8 cellular contexts compared by ENCODE assay signal in genomic region chr19:2983351-2984195, GRCh38. TPM values are rescaled to one million over a fixed set of nuclear protein-coding genes. Genes with fewer than 3 reads are reported as not detected.
A peak's percentile ranks its signal among the peaks of the same experiment; 100 is the strongest.
DNase-seq lines count a peak whose midpoint lies in the region; ATAC-seq, FAIRE-seq and TF ChIP-seq lines count a peak whose summit lies in the region.

No MANE protein-coding gene starts in this region.

- CTCF ChIA-PET in H1 (lab: Charles Lee; ENCODE audit: partially characterized antibody), result interaction anchor here (0.8 to 1.6 kb wide), 2 partner anchors 53 to 143 kb away, joined by 3 read pairs; no protein-coding TSS in a partner anchor

- H2BK5ac ChIP-seq in H1 (ENCODE audit: low read depth, low read length), result peak overlapping the region; percentile 82; the same call in 1 of the 2 replicates
- no peak overlapping the region for H2BK5ac ChIP-seq in mesenchymal stem cell (ENCODE audit: low read depth, low read length, poor library complexity, severe bottlenecking)

- no peak for TF ChIP-seq CTCF in GM13977 (IDR thresholded peaks at IDR 0.05; ENCODE audit: extremely low read depth, insufficient read depth, missing control alignments)
- peak in 1 of 3 experiments; percentile 6; a peak in 1 of 4 replicates for TF ChIP-seq CTCF in H1 (IDR thresholded peaks at IDR 0.05; ENCODE audit: control extremely low read depth in 1 of 3, insufficient read depth in 1 of 3, low read depth in 1 of 3, low read length in 3 of 3)

- peak overlapping the region; percentile 19; the same call in 1 of the 2 replicates for H2BK15ac ChIP-seq in H1 (ENCODE audit: low read length)
- peak overlapping the region; percentile 84 for H2BK15ac ChIP-seq in mesenchymal stem cell (ENCODE audit: low read depth, poor library complexity, severe bottlenecking)

- no peaks in the 10 kb centered on the region for H4K20me1 ChIP-seq in H1 (replicated peaks in 1 of 2; ENCODE audit: control insufficient read depth in 1 of 2, insufficient read depth in 2 of 2, low read length in 2 of 2)

- H2AK5ac ChIP-seq in H1 (ENCODE audit: low read depth, low read length), result no peak overlapping the region; the same call in 1 of the 2 replicates
- H2AK5ac ChIP-seq in mesenchymal stem cell (ENCODE audit: low read length, severe bottlenecking), result no peak overlapping the region

- H4K91ac ChIP-seq in H1 (replicated peaks; ENCODE audit: insufficient read length, low read length) (peak overlapping the region; percentile 3), mesenchymal stem cell (ENCODE audit: low read length) (peak overlapping the region; percentile 65)

- H3K14ac ChIP-seq in H1 (ENCODE audit: insufficient read length), result no peak overlapping the region
- H3K14ac ChIP-seq in mesenchymal stem cell (ENCODE audit: low read length in 2 of 2), result peak overlapping the region in 1 of 2 experiments; percentile 8

- H2BK120ac ChIP-seq in H1 (replicated peaks; ENCODE audit: low read depth, low read length) (no peak overlapping the region), mesenchymal stem cell (ENCODE audit: low read depth, low read length) (no peak overlapping the region)

- in situ Hi-C loops in GM13977 (cut with MboI; ENCODE audit: low pct_unique_long_range_greater_than_20kb, low sequenced_read_pairs, unreplicated experiment), result no loop called here

- H3K27ac ChIP-seq in H1 (ENCODE audit: low read depth, low read length) (no peak overlapping the region), mesenchymal stem cell (ENCODE audit: low read length, poor library complexity, severe bottlenecking) (peak overlapping the region; percentile 22), urinary bladder (ENCODE audit: low read depth) (peak overlapping the region; percentile 70)

- H3K9ac ChIP-seq in H1 (replicated peaks in 1 of 4; ENCODE audit: extremely low read depth in 1 of 4, low read depth in 3 of 4, low read length in 3 of 4) (no peak overlapping the region), mesenchymal stem cell (ENCODE audit: low read length) (peak overlapping the region; percentile 65)

- peaks cover 3 to 28% (median 22%) of the 10 kb centered on the region in 4 experiments for H3K4me1 ChIP-seq in H1 (replicated peaks in 1 of 4; ENCODE audit: control insufficient read depth in 3 of 4, insufficient read depth in 4 of 4, low read length in 3 of 4)
- H3K4me1 ChIP-seq in mesenchymal stem cell (ENCODE audit: control insufficient read depth, insufficient read depth, low read depth, low read length), result peaks cover 37% of the 10 kb centered on the region
- no peaks in the 10 kb centered on the region for H3K4me1 ChIP-seq in urinary bladder (ENCODE audit: insufficient read depth)

- no peak for TF ChIP-seq POLR2A in H1 (IDR thresholded peaks at IDR 0.05; ENCODE audit: control extremely low read depth in 1 of 2, low read depth in 2 of 2, low read length in 2 of 2)

- H2AFZ ChIP-seq in H1 (ENCODE audit: low read length) (no peak overlapping the region), mesenchymal stem cell (ENCODE audit: low read depth, low read length) (peak overlapping the region; percentile 1)

- H2BK20ac ChIP-seq in H1 (ENCODE audit: low read length), result peak overlapping the region; percentile 90; the same call in 1 of the 2 replicates

- H3K23me2 ChIP-seq in H1 (ENCODE audit: low read depth, low read length), result peaks cover 2% of the 10 kb centered on the region; the same call in 1 of the 2 replicates

- peak; percentile 30 for DNase-seq in GM13977 (ENCODE audit: low spot score)
- DNase-seq in NCI-H526 (lab: John Stamatoyannopoulos, UW), result peak; percentile 61 to 82
- peak; percentile 83 to 86 for DNase-seq in H1 (ENCODE audit: low read depth in 1 of 2, low spot score in 2 of 2)
- peak; percentile 60 for DNase-seq in mesenchymal stem cell
- DNase-seq in HCEC 1CT, result no peak
- no peak for DNase-seq in cortex of kidney (lab: John Stamatoyannopoulos, UW)

- H3K36me3 ChIP-seq in H1 (ENCODE audit: control insufficient read depth in 2 of 4, insufficient read depth in 4 of 4, low read length in 3 of 4), result no peaks in the 10 kb centered on the region
- H3K36me3 ChIP-seq in mesenchymal stem cell (ENCODE audit: control insufficient read depth in 1 of 2, insufficient read depth in 2 of 2, low read depth in 1 of 2, low read length in 2 of 2), result no peaks in the 10 kb centered on the region
- H3K36me3 ChIP-seq in urinary bladder (ENCODE audit: insufficient read depth), result no peaks in the 10 kb centered on the region

- POLR2A ChIA-PET in H1 (lab: Charles Lee; ENCODE audit: partially characterized antibody), result interaction anchor here (0.6 to 3.5 kb wide), 5 partner anchors 9 to 311 kb away, joined by 3 to 13 read pairs (median 4); no protein-coding TSS in a partner anchor

- H3K27me3 ChIP-seq in H1 (replicated peaks in 1 of 4; ENCODE audit: control insufficient read depth in 3 of 4, extremely low read depth in 1 of 4, insufficient read depth in 3 of 4, low read length in 3 of 4), result peaks cover 0 to 5% (median 2%) of the 10 kb centered on the region in 4 experiments; a peak in 2 of 7 replicates
- peaks cover 16 to 17% of the 10 kb centered on the region in 2 experiments for H3K27me3 ChIP-seq in mesenchymal stem cell (ENCODE audit: control insufficient read depth in 1 of 2, insufficient read depth in 1 of 2, low read length in 2 of 2)

- 17% methylated on average over 22 of the region's 23 CpGs; no CpG with 5 or more reads in 1 of the 2 experiments for WGBS in H1 (ENCODE audit: extremely low coverage in 1 of 2, insufficient coverage in 1 of 2, insufficient read length in 1 of 2, insufficient replicate concordance in 2 of 2, low coverage in 1 of 2, low lambda C conversion rate in 2 of 2, missing lambda C conversion rate in 1 of 2), 2 experiments
- WGBS in mesenchymal stem cell, result 18% methylated on average over 21 of the region's 23 CpGs
- WGBS in urinary bladder, result 9% methylated on average over 23 of the region's 23 CpGs

- TF ChIP-seq EP300 in H1 (IDR thresholded peaks at IDR 0.05; ENCODE audit: borderline replicate concordance in 1 of 2, low read depth in 2 of 2, low read length in 2 of 2), result 0 out of 3 replicates have a peak, but pooled peaks of 1 of the 2 experiments have one; percentile 59

- H3K18ac ChIP-seq in H1 (ENCODE audit: extremely low read depth, low read length) (peak overlapping the region; percentile 83), mesenchymal stem cell (ENCODE audit: low read depth in 1 of 2, low read length in 2 of 2) (peak overlapping the region; percentile 34 to 85)

- no peak overlapping the region for H4K5ac ChIP-seq in H1 (ENCODE audit: insufficient read length, low read depth, low read length)

- H3K23ac ChIP-seq in H1 (ENCODE audit: insufficient read length) (no peak overlapping the region), mesenchymal stem cell (ENCODE audit: low read length in 2 of 2) (no peak overlapping the region)

- FAIRE-seq in H1 (lab: Jason Lieb, UNC), result peak; percentile 83

- H3K4me3 ChIP-seq in H1 (ENCODE audit: extremely low read depth in 1 of 4, insufficient read depth in 2 of 4, low read depth in 3 of 4, low read length in 4 of 4), result peak overlapping the region in 1 of 4 experiments; percentile 43; a peak in 2 of 8 replicates
- H3K4me3 ChIP-seq in mesenchymal stem cell (ENCODE audit: insufficient read depth in 1 of 2, low read depth in 1 of 2, low read length in 2 of 2), result peak overlapping the region in 1 of 2 experiments; percentile 71
- H3K4me3 ChIP-seq in urinary bladder (ENCODE audit: low read depth, low read length), result peak overlapping the region; percentile 9

- H3K9me3 ChIP-seq in H1 (ENCODE audit: insufficient read depth in 2 of 2, low read depth in 1 of 2, low read length in 1 of 2) (no peaks in the 10 kb centered on the region), mesenchymal stem cell (ENCODE audit: control insufficient read depth, low read length) (no peaks in the 10 kb centered on the region)

- H2BK12ac ChIP-seq in H1 (ENCODE audit: low read depth, low read length), result peak overlapping the region; percentile 98
- peak overlapping the region; percentile 79 to 84 for H2BK12ac ChIP-seq in mesenchymal stem cell (ENCODE audit: low read length in 2 of 2)

- H3K79me2 ChIP-seq in H1 (ENCODE audit: control insufficient read depth in 1 of 2, insufficient read depth in 2 of 2, low read length in 2 of 2), result no peaks in the 10 kb centered on the region

- TF ChIP-seq RAD21 in H1 (IDR thresholded peaks at IDR 0.05 in 1 of 2, conservative IDR thresholded peaks at IDR 0.05 in 1 of 2; ENCODE audit: low read depth in 2 of 2, low read length in 2 of 2), result peak in 1 of 2 experiments; percentile 0; a peak in 1 of 4 replicates

- H3K4ac ChIP-seq in H1 (replicated peaks; ENCODE audit: insufficient read length, low read depth, low read length), result no peak overlapping the region
- peak overlapping the region; percentile 35 to 43 for H3K4ac ChIP-seq in mesenchymal stem cell (ENCODE audit: low read depth in 1 of 2, low read length in 2 of 2)

- no peak for ATAC-seq in GM21786 (IDR thresholded peaks at IDR 0.05; ENCODE audit: unreplicated experiment)

- peak overlapping the region; percentile 18 to 53; a peak in 3 of 4 replicates for H3K4me2 ChIP-seq in H1 (ENCODE audit: insufficient read depth in 1 of 2, low read depth in 2 of 2, low read length in 2 of 2)
- H3K4me2 ChIP-seq in mesenchymal stem cell (ENCODE audit: low read length, poor library complexity, severe bottlenecking), result peak overlapping the region; percentile 69

- H3K56ac ChIP-seq in H1 (replicated peaks; ENCODE audit: insufficient read length, low read depth, low read length), result no peak overlapping the region

- H4K8ac ChIP-seq in H1 (ENCODE audit: extremely low read depth, insufficient read depth, low read length) (peak overlapping the region; percentile 60; the same call in 1 of the 2 replicates), mesenchymal stem cell (ENCODE audit: low read length) (peak overlapping the region; percentile 24)

- H3K79me1 ChIP-seq in H1 (ENCODE audit: low read depth, low read length) (no peaks in the 10 kb centered on the region), mesenchymal stem cell (replicated peaks; ENCODE audit: low read length, poor library complexity, severe bottlenecking) (no peaks in the 10 kb centered on the region)

RNA-seq across cellular contexts. Expression of gene TLE6, which starts 6.2 kb away (rescaled TPM):
- total RNA-seq in H1 (2021; fragmentation: NEBNext Ultra II Directional; extraction: Animal tissue kit (Norgen Biotek cat#: 25700)), result 1.8 and 2.5 TPM in 2 replicates
- 2.9 and 3.4 TPM in 2 replicates for polyA plus RNA-seq in H1 (2011; rRNA removed)
- polyA plus RNA-seq in H1 (2011; cell fraction: cytosol; rRNA removed), result 4.1 TPM
- 8.6 TPM for polyA plus RNA-seq in H1 (2011; cell fraction: nucleus; rRNA removed)
- polyA plus RNA-seq in H1 (2012, experiment 1 of 2), result 1.5 to 2.8 TPM (median 2.3 TPM) in 4 replicates
- polyA plus RNA-seq in H1 (2012, experiment 2 of 2), result 1.7 TPM
- 2.5 TPM for polyA plus RNA-seq in H1 (2013, experiment 1 of 2)
- 2.4 TPM for polyA plus RNA-seq in H1 (2013, experiment 2 of 2)
- polyA minus RNA-seq in H1 (2011; rRNA and poly(A)+ RNA removed), result 1.3 and 1.5 TPM in 2 replicates
- polyA minus RNA-seq in H1 (2011; cell fraction: cytosol; rRNA and poly(A)+ RNA removed), result 2.2 TPM
- polyA minus RNA-seq in H1 (2011; cell fraction: nucleus; rRNA and poly(A)+ RNA removed), result 2.4 TPM
- 2.3 TPM for polyA plus RNA-seq in mesenchymal stem cell (2013, experiment 1 of 2)
- 1.6 TPM for polyA plus RNA-seq in mesenchymal stem cell (2013, experiment 2 of 2)
- 1.4 TPM for total RNA-seq in urinary bladder
- polyA plus RNA-seq in urinary bladder, result 2.4 TPM

RNA-seq across cellular contexts. Expression of gene ZNF77, which starts 38.8 kb away (rescaled TPM):
- total RNA-seq in H1 (2021; fragmentation: NEBNext Ultra II Directional; extraction: Animal tissue kit (Norgen Biotek cat#: 25700)), result 3.7 and 4.7 TPM in 2 replicates
- polyA plus RNA-seq in H1 (2011; rRNA removed) (2.3 and 2.9 TPM in 2 replicates), urinary bladder (4.3 TPM)
- polyA plus RNA-seq in H1 (2011; cell fraction: cytosol; rRNA removed), result 4.4 TPM
- polyA plus RNA-seq in H1 (2011; cell fraction: nucleus; rRNA removed), result 2.8 TPM
- 3.6 to 4.5 TPM (median 4.0 TPM) in 4 replicates for polyA plus RNA-seq in H1 (2012, experiment 1 of 2)
- polyA plus RNA-seq in H1 (2012, experiment 2 of 2), result 0.59 TPM
- 2.5 TPM for polyA plus RNA-seq in H1 (2013, experiment 1 of 2)
- polyA plus RNA-seq in H1 (2013, experiment 2 of 2), result 2.9 TPM
- polyA minus RNA-seq in H1 (2011; rRNA and poly(A)+ RNA removed), result 9.3 and 9.9 TPM in 2 replicates
- polyA minus RNA-seq in H1 (2011; cell fraction: cytosol; rRNA and poly(A)+ RNA removed), result 3.3 TPM
- polyA minus RNA-seq in H1 (2011; cell fraction: nucleus; rRNA and poly(A)+ RNA removed), result 5.5 TPM
- 2.3 TPM for polyA plus RNA-seq in mesenchymal stem cell (2013, experiment 1 of 2)
- polyA plus RNA-seq in mesenchymal stem cell (2013, experiment 2 of 2), result 2.7 TPM
- 6.8 TPM for total RNA-seq in urinary bladder

RNA-seq across cellular contexts. Expression of gene TLE2, which starts 45.5 kb away (rescaled TPM):
- total RNA-seq in H1 (2021; fragmentation: NEBNext Ultra II Directional; extraction: Animal tissue kit (Norgen Biotek cat#: 25700)), result 11.5 and 12.5 TPM in 2 replicates
- polyA plus RNA-seq in H1 (2011; rRNA removed) (8.0 and 12.7 TPM in 2 replicates), urinary bladder (69.9 TPM)
- 8.4 TPM for polyA plus RNA-seq in H1 (2011; cell fraction: cytosol; rRNA removed)
- 24.8 TPM for polyA plus RNA-seq in H1 (2011; cell fraction: nucleus; rRNA removed)
- 7.6 to 12.3 TPM (median 10.7 TPM) in 4 replicates for polyA plus RNA-seq in H1 (2012, experiment 1 of 2)
- polyA plus RNA-seq in H1 (2012, experiment 2 of 2), result 8.3 TPM
- polyA plus RNA-seq in H1 (2013, experiment 1 of 2), result 19.4 TPM
- polyA plus RNA-seq in H1 (2013, experiment 2 of 2), result 19.1 TPM
- 2.6 and 3.4 TPM in 2 replicates for polyA minus RNA-seq in H1 (2011; rRNA and poly(A)+ RNA removed)
- polyA minus RNA-seq in H1 (2011; cell fraction: cytosol; rRNA and poly(A)+ RNA removed), result 6.7 TPM
- 6.8 TPM for polyA minus RNA-seq in H1 (2011; cell fraction: nucleus; rRNA and poly(A)+ RNA removed)
- 9.5 TPM for polyA plus RNA-seq in mesenchymal stem cell (2013, experiment 1 of 2)
- 8.7 TPM for polyA plus RNA-seq in mesenchymal stem cell (2013, experiment 2 of 2)
- 14.1 TPM for total RNA-seq in urinary bladder

Comparison
In these comparisons a context has a peak if more than half of its experiments do, and no peak if none do; other contexts are left out.
1. DNase-seq: peak in GM13977 (single experiment), NCI-H526 (2 of 2), H1 (2 of 2) and mesenchymal stem cell (single experiment); none in HCEC 1CT (single experiment) and cortex of kidney (single experiment).